1 cellular context compared by ENCODE assay signal in genomic region chr7:55074008-55074499, GRCh38.
TF ChIP-seq lines count a peak whose summit lies in the region.

No MANE protein-coding gene starts in this region.

TF ChIP-seq in K562, 482 proteins besides CTCF, POLR2A, EP300 and RAD21 (continued from another document):
- TF ChIP-seq, protein P1, sequence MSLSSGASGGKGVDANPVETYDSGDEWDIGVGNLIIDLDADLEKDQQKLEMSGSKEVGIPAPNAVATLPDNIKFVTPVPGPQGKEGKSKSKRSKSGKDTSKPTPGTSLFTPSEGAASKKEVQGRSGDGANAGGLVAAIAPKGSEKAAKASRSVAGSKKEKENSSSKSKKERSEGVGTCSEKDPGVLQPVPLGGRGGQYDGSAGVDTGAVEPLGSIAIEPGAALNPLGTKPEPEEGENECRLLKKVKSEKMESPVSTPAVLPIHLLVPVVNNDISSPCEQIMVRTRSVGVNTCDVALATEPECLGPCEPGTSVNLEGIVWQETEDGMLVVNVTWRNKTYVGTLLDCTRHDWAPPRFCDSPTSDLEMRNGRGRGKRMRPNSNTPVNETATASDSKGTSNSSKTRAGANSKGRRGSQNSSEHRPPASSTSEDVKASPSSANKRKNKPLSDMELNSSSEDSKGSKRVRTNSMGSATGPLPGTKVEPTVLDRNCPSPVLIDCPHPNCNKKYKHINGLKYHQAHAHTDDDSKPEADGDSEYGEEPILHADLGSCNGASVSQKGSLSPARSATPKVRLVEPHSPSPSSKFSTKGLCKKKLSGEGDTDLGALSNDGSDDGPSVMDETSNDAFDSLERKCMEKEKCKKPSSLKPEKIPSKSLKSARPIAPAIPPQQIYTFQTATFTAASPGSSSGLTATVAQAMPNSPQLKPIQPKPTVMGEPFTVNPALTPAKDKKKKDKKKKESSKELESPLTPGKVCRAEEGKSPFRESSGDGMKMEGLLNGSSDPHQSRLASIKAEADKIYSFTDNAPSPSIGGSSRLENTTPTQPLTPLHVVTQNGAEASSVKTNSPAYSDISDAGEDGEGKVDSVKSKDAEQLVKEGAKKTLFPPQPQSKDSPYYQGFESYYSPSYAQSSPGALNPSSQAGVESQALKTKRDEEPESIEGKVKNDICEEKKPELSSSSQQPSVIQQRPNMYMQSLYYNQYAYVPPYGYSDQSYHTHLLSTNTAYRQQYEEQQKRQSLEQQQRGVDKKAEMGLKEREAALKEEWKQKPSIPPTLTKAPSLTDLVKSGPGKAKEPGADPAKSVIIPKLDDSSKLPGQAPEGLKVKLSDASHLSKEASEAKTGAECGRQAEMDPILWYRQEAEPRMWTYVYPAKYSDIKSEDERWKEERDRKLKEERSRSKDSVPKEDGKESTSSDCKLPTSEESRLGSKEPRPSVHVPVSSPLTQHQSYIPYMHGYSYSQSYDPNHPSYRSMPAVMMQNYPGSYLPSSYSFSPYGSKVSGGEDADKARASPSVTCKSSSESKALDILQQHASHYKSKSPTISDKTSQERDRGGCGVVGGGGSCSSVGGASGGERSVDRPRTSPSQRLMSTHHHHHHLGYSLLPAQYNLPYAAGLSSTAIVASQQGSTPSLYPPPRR (CRISPR knock-in tag; IDR thresholded peaks at IDR 0.05; ENCODE audit: borderline replicate concordance) = no peak
- TF ChIP-seq GATAD2A (IDR thresholded peaks at IDR 0.05) = no peak
- TF ChIP-seq, protein P2, sequence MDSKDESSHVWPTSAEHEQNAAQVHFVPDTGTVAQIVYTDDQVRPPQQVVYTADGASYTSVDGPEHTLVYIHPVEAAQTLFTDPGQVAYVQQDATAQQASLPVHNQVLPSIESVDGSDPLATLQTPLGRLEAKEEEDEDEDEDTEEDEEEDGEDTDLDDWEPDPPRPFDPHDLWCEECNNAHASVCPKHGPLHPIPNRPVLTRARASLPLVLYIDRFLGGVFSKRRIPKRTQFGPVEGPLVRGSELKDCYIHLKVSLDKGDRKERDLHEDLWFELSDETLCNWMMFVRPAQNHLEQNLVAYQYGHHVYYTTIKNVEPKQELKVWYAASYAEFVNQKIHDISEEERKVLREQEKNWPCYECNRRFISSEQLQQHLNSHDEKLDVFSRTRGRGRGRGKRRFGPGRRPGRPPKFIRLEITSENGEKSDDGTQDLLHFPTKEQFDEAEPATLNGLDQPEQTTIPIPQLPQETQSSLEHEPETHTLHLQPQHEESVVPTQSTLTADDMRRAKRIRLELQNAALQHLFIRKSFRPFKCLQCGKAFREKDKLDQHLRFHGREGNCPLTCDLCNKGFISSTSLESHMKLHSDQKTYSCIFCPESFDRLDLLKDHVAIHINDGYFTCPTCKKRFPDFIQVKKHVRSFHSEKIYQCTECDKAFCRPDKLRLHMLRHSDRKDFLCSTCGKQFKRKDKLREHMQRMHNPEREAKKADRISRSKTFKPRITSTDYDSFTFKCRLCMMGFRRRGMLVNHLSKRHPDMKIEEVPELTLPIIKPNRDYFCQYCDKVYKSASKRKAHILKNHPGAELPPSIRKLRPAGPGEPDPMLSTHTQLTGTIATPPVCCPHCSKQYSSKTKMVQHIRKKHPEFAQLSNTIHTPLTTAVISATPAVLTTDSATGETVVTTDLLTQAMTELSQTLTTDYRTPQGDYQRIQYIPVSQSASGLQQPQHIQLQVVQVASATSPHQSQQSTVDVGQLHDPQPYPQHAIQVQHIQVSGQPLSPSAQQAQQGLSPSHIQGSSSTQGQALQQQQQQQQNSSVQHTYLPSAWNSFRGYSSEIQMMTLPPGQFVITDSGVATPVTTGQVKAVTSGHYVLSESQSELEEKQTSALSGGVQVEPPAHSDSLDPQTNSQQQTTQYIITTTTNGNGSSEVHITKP (IDR thresholded peaks at IDR 0.05; ENCODE audit: partially characterized antibody) = peak; percentile 36
- TF ChIP-seq HDAC1 (IDR thresholded peaks at IDR 0.05) = no peak
- no peak for TF ChIP-seq HDGF (IDR thresholded peaks at IDR 0.05)
- TF ChIP-seq, protein P3, sequence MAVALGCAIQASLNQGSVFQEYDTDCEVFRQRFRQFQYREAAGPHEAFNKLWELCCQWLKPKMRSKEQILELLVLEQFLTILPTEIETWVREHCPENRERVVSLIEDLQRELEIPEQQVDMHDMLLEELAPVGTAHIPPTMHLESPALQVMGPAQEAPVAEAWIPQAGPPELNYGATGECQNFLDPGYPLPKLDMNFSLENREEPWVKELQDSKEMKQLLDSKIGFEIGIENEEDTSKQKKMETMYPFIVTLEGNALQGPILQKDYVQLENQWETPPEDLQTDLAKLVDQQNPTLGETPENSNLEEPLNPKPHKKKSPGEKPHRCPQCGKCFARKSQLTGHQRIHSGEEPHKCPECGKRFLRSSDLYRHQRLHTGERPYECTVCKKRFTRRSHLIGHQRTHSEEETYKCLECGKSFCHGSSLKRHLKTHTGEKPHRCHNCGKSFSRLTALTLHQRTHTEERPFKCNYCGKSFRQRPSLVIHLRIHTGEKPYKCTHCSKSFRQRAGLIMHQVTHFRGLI (CRISPR knock-in tag; IDR thresholded peaks at IDR 0.05) = no peak
- TF ChIP-seq MGA (IDR thresholded peaks at IDR 0.05) = peak; percentile 78
- TF ChIP-seq, protein P4, sequence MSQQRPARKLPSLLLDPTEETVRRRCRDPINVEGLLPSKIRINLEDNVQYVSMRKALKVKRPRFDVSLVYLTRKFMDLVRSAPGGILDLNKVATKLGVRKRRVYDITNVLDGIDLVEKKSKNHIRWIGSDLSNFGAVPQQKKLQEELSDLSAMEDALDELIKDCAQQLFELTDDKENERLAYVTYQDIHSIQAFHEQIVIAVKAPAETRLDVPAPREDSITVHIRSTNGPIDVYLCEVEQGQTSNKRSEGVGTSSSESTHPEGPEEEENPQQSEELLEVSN (IDR thresholded peaks at IDR 0.05; ENCODE audit: borderline replicate concordance in 1 of 2, extremely low read depth in 1 of 2, insufficient read depth in 1 of 2, insufficient read length in 1 of 2, low read depth in 1 of 2, low read length in 1 of 2, poor library complexity in 1 of 2, severe bottlenecking in 1 of 2) = peak in 1 of 2 experiments; percentile 79
- no peak for TF ChIP-seq ATF1 (CRISPR knock-in tag; IDR thresholded peaks at IDR 0.05)
- no peak for TF ChIP-seq ATF1 (tag; IDR thresholded peaks at IDR 0.05)
- TF ChIP-seq L3MBTL2 (IDR thresholded peaks at IDR 0.05) = peak; percentile 93
- TF ChIP-seq POLR2B (IDR thresholded peaks at IDR 0.05; ENCODE audit: low read depth, partially characterized antibody) = no peak
- TF ChIP-seq POLR2AphosphoS2 (IDR thresholded peaks at IDR 0.05; ENCODE audit: low read length) = no peak
- no peak for TF ChIP-seq ZKSCAN1 (IDR thresholded peaks at IDR 0.05; ENCODE audit: low read depth, low read length)
- TF ChIP-seq, protein P5, sequence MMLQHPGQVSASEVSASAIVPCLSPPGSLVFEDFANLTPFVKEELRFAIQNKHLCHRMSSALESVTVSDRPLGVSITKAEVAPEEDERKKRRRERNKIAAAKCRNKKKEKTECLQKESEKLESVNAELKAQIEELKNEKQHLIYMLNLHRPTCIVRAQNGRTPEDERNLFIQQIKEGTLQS (IDR thresholded peaks at IDR 0.05) = peak; percentile 30; the same call in 1 of the 2 replicates
- TF ChIP-seq, protein P5 (CRISPR knock-in tag; conservative IDR thresholded peaks at IDR 0.05) = no peak
- TF ChIP-seq, protein P6, sequence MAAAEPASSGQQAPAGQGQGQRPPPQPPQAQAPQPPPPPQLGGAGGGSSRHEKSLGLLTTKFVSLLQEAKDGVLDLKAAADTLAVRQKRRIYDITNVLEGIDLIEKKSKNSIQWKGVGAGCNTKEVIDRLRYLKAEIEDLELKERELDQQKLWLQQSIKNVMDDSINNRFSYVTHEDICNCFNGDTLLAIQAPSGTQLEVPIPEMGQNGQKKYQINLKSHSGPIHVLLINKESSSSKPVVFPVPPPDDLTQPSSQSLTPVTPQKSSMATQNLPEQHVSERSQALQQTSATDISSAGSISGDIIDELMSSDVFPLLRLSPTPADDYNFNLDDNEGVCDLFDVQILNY (CRISPR knock-in tag; IDR thresholded peaks at IDR 0.05) = no peak
- no peak for TF ChIP-seq ZBTB49 (CRISPR knock-in tag; IDR thresholded peaks at IDR 0.05; ENCODE audit: borderline replicate concordance)
- no peak for TF ChIP-seq RCOR1 (IDR thresholded peaks at IDR 0.05; ENCODE audit: borderline replicate concordance in 1 of 2, low read depth in 2 of 2, low read length in 2 of 2)
